In the genomic region with DNA sequence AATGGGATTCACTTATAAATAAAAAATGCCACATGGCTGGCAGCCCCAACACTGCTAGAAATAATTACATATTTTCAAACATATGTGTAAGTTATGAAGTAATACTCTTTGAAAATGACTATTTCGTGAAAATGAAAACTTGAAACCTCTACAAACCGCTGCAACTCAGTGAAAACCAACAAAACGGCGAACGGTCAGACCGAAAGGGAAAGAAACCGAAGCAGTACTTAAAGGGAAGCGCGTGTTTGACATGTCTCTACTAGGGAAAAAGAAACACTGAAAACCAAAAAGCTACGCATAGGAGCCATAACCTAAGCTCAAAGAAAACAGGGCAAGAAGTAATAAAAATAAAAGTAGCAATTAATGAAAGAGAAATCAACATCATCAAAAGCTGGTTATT, we compare ENCODE assay signal across 23 cellular contexts.
A peak's percentile ranks its signal among the peaks of the same experiment; 100 is the strongest.
DNase-seq lines count a peak whose midpoint lies in the region; ATAC-seq, FAIRE-seq and TF ChIP-seq lines count a peak whose summit lies in the region.
"Had no signal": no experiment of that assay in that cellular context is flagged by ENCODE, and none has a peak within 500 bp of the region (broad histone marks: within the 10 kb centered on the region; RNA-seq: fewer than 3 reads in every experiment).

No MANE protein-coding gene starts in this region.

- no peak overlapping the region; the same call in 1 of the 2 replicates for H3K4me2 ChIP-seq in GM12878 (ENCODE audit: control insufficient read depth, insufficient read depth)
- H3K4me2 ChIP-seq in H9 (ENCODE audit: insufficient read depth, insufficient read length, low read length) = no peak overlapping the region
- H3K4me2 ChIP-seq: A549, SK-N-SH had no signal

- no peaks in the 10 kb centered on the region for H3K9me3 ChIP-seq in GM12878 (replicated peaks; ENCODE audit: control insufficient read depth, insufficient read depth, low read length)
- no peaks in the 10 kb centered on the region for H3K9me3 ChIP-seq in H9 (ENCODE audit: control insufficient read depth, low read depth, low read length)
- H3K9me3 ChIP-seq: A549, SK-N-SH, spleen, upper lobe of right lung had no signal

- ATAC-seq in activated CD8-positive, alpha-beta memory T cell treated with anti-CD3 and anti-CD28 coated beads, Interleukin-2, amount 10 ng/mL, durations not matched to agents 7 days and 5 days = peak; percentile 61
- ATAC-seq in GM19035 (IDR thresholded peaks at IDR 0.05; ENCODE audit: unreplicated experiment) (peak; percentile 61), HG03565 (IDR thresholded peaks at IDR 0.05; ENCODE audit: unreplicated experiment) (peak; percentile 48), GM12878 (peak; percentile 71)
- ATAC-seq in naive thymus-derived CD8-positive, alpha-beta T cell = no peak
- ATAC-seq: A549; Panc1; stimulated activated naive B cell treated with anti-CD40 and anti-IgM and Interleukin-4, amounts not matched to agents 10 μg/mL and 1 μg/mL and 100 μg/mL, for 72 hours had no signal

- SMC1A ChIA-PET in GM12878 (lab: Charles Lee; ENCODE audit: uncharacterized antibody, unreplicated experiment) = interaction anchor here (1.2 kb wide), 1 partner anchor 33 kb away, joined by 3 read pairs; no protein-coding TSS in a partner anchor

- H3K27me3 Mint-ChIP-seq in activated CD8-positive, alpha-beta memory T cell treated with anti-CD3 and anti-CD28 coated beads, Interleukin-2, amount 10 ng/mL, durations not matched to agents 7 days and 5 days = peaks cover 12% of the 10 kb centered on the region
- peaks cover 1 to 22% (median 2%) of the 10 kb centered on the region in 5 donors for H3K27me3 Mint-ChIP-seq in naive thymus-derived CD8-positive, alpha-beta T cell
- H3K27me3 Mint-ChIP-seq in H9 (ENCODE audit: low read depth) = peaks cover 2% of the 10 kb centered on the region; the same call in 1 of the 2 replicates

- H3K9ac ChIP-seq in GM12878 (ENCODE audit: control insufficient read depth, insufficient read depth, low read length) (no peak overlapping the region), H9 (ENCODE audit: extremely low read depth, insufficient read length, low read length) (no peak overlapping the region)
- H3K9ac ChIP-seq: SK-N-SH had no signal

- no peak overlapping the region for H3K23ac ChIP-seq in H9 (ENCODE audit: insufficient read length, low read depth, low read length)

- H3K79me2 ChIP-seq in GM12878 (ENCODE audit: control insufficient read depth, insufficient read depth, low read length) = no peaks in the 10 kb centered on the region
- no peaks in the 10 kb centered on the region for H3K79me2 ChIP-seq in H9 (ENCODE audit: insufficient read depth, low read length)

- no peaks in the 10 kb centered on the region for H3K36me3 Mint-ChIP-seq in activated CD8-positive, alpha-beta memory T cell treated with anti-CD3 and anti-CD28 coated beads, Interleukin-2, amount 10 ng/mL, durations not matched to agents 7 days and 5 days
- H3K36me3 Mint-ChIP-seq in naive thymus-derived CD8-positive, alpha-beta T cell = no peaks in the 10 kb centered on the region
- H3K36me3 Mint-ChIP-seq in H9 (ENCODE audit: insufficient read depth in 1 of 3, low read depth in 3 of 3) = no peaks in the 10 kb centered on the region
- H3K36me3 Mint-ChIP-seq: stimulated activated naive B cell treated with anti-CD40 and anti-IgM and Interleukin-4, amounts not matched to agents 10 μg/mL and 1 μg/mL and 100 μg/mL, for 72 hours had no signal

- H3T11ph ChIP-seq in H9 (ENCODE audit: low read length) = no peak overlapping the region

- no peak overlapping the region for H3K4ac ChIP-seq in H9 (ENCODE audit: low read depth, low read length)

- H3K9me3 Mint-ChIP-seq in activated CD8-positive, alpha-beta memory T cell treated with anti-CD3 and anti-CD28 coated beads, Interleukin-2, amount 10 ng/mL, durations not matched to agents 7 days and 5 days (ENCODE audit: low read depth) = no peaks in the 10 kb centered on the region
- no peaks in the 10 kb centered on the region for H3K9me3 Mint-ChIP-seq in naive thymus-derived CD8-positive, alpha-beta T cell
- no peaks in the 10 kb centered on the region for H3K9me3 Mint-ChIP-seq in H9
- H3K9me3 Mint-ChIP-seq: nephron; stimulated activated naive B cell treated with anti-CD40 and anti-IgM and Interleukin-4, amounts not matched to agents 10 μg/mL and 1 μg/mL and 100 μg/mL, for 72 hours had no signal

- no peak overlapping the region for H3K14ac ChIP-seq in H9 (ENCODE audit: insufficient read depth, low read length)

- in situ Hi-C loops in GM12878 (cut with MboI) = no loop called here

- no peak overlapping the region for H2BK15ac ChIP-seq in H9 (ENCODE audit: low read depth, low read length)

- no peaks in the 10 kb centered on the region for H3K36me3 ChIP-seq in GM12878 (ENCODE audit: control insufficient read depth in 2 of 2, insufficient read depth in 2 of 2, low read length in 1 of 2)
- H3K36me3 ChIP-seq: spleen, upper lobe of right lung had no signal

- H4K91ac ChIP-seq in H9 (ENCODE audit: insufficient read length, low read depth, low read length) = no peak overlapping the region

- 3% methylated on average over 10 of the region's 10 CpGs for WGBS in GM12878 (ENCODE audit: insufficient coverage, insufficient replicate concordance, low lambda C conversion rate, missing lambda C conversion rate)
- no CpG with 5 or more reads among the region's 10 CpGs for WGBS in H9 (ENCODE audit: extremely low coverage, insufficient read length, low lambda C conversion rate)

- TF ChIP-seq POLR2A in GM12878 (IDR thresholded peaks at IDR 0.05; ENCODE audit: low read depth, low read length) = no peak

- no peak overlapping the region for H2BK20ac ChIP-seq in H9 (ENCODE audit: low read depth, low read length, poor library complexity, severe bottlenecking)

- H2AFZ ChIP-seq in GM12878 (ENCODE audit: control insufficient read depth, low read depth, low read length) (no peak overlapping the region), H9 (ENCODE audit: low read length) (no peak overlapping the region)

- no peak overlapping the region for H2BK120ac ChIP-seq in H9 (ENCODE audit: low read depth, low read length, poor library complexity, severe bottlenecking)

- H3K23me2 ChIP-seq in H9 (ENCODE audit: insufficient read length, low read depth, low read length, poor library complexity, severe bottlenecking) = no peaks in the 10 kb centered on the region

- H2BK5ac ChIP-seq in H9 (ENCODE audit: insufficient read length, low read length) = no peak overlapping the region

- CTCF ChIA-PET in activated CD8-positive, alpha-beta memory T cell treated with anti-CD3 and anti-CD28 coated beads, Interleukin-2, amount 10 ng/mL, durations not matched to agents 7 days and 5 days (lab: Charles Lee) = interaction anchor here (0.8 to 2.0 kb wide), 8 partner anchors 10 to 220 kb away, joined by 3 to 7 read pairs (median 3); no protein-coding TSS in a partner anchor
- CTCF ChIA-PET in GM12878 (lab: Yijun Ruan, JAX) = interaction anchor here (1.2 kb wide), 1 partner anchor 8 kb away, joined by 4 read pairs; no protein-coding TSS in a partner anchor

- H3K4me3 Mint-ChIP-seq in activated CD8-positive, alpha-beta memory T cell treated with anti-CD3 and anti-CD28 coated beads, Interleukin-2, amount 10 ng/mL, durations not matched to agents 7 days and 5 days = peak overlapping the region; percentile 69
- peak overlapping the region in 2 of 10 donors; percentile 48 to 81 for H3K4me3 Mint-ChIP-seq in naive thymus-derived CD8-positive, alpha-beta T cell
- no peak overlapping the region for H3K4me3 Mint-ChIP-seq in H9
- H3K4me3 Mint-ChIP-seq: nephron; stimulated activated naive B cell treated with anti-CD40 and anti-IgM and Interleukin-4, amounts not matched to agents 10 μg/mL and 1 μg/mL and 100 μg/mL, for 72 hours had no signal

- no peak overlapping the region for H4K8ac ChIP-seq in H9 (replicated peaks; ENCODE audit: insufficient read length, low read depth, low read length)

- peak; percentile 72 for DNase-seq in activated CD8-positive, alpha-beta memory T cell treated with anti-CD3 and anti-CD28 coated beads, Interleukin-2, amount 10 ng/mL, durations not matched to agents 7 days and 5 days
- no peak for DNase-seq in activated CD8-positive, alpha-beta memory T cell treated with anti-CD3 and anti-CD28 coated beads, Interleukin-2, amount 50 U/mL, for 4 hours
- DNase-seq in GM12878 (ENCODE audit: low read depth, low spot score) (no peak), H9 (no peak), GDM1 (lab: John Stamatoyannopoulos, UW) (no peak)
- no peak for DNase-seq in naive thymus-derived CD8-positive, alpha-beta T cell
- DNase-seq: C1 segment of cervical spinal cord; DMS53; kidney glomerular epithelial cell; mesenchymal stem cell; NCI-H1092 treated with DMSO at 0.1 percent for 48 hours; NCI-H69; SK-N-SH; spleen; stimulated activated naive B cell treated with anti-CD40 and anti-IgM and Interleukin-4, amounts not matched to agents 10 μg/mL and 1 μg/mL and 100 μg/mL, for 72 hours; upper lobe of right lung had no signal

- H2AK5ac ChIP-seq in H9 (ENCODE audit: insufficient read length, low read length) = no peak overlapping the region

- TF ChIP-seq RAD21 in GM12878 (IDR thresholded peaks at IDR 0.05; ENCODE audit: insufficient read depth, low read depth, low read length) = no peak

- H4K20me1 ChIP-seq in GM12878 (ENCODE audit: control insufficient read depth, insufficient read depth) = no peaks in the 10 kb centered on the region
- H4K20me1 ChIP-seq in H9 (ENCODE audit: control insufficient read depth, insufficient read depth, insufficient read length) = no peaks in the 10 kb centered on the region

- no peak overlapping the region for H2BK12ac ChIP-seq in H9 (ENCODE audit: insufficient read length, low read depth, low read length)

- H4K5ac ChIP-seq in H9 (ENCODE audit: insufficient read length, low read depth, low read length) = no peak overlapping the region

- H3K27me3 ChIP-seq in GM12878 (replicated peaks in 1 of 2; ENCODE audit: control insufficient read depth in 2 of 2, insufficient read depth in 2 of 2, low read length in 1 of 2) (no peaks in the 10 kb centered on the region; a peak in 1 of 4 replicates), H9 (ENCODE audit: insufficient read depth, low read length) (no peaks in the 10 kb centered on the region)
- H3K27me3 ChIP-seq: upper lobe of right lung had no signal

- RAD21 ChIA-PET in GM12878 (lab: Charles Lee; ENCODE audit: unreplicated experiment) = no interaction called here

- no peak for TF ChIP-seq EP300 in GM12878 (IDR thresholded peaks at IDR 0.05; ENCODE audit: borderline replicate concordance in 1 of 2, control insufficient read depth in 1 of 2, low read depth in 2 of 2, low read length in 2 of 2)

- no peak overlapping the region for H3K4me3 ChIP-seq in GM12878
- H3K4me3 ChIP-seq: A549, upper lobe of right lung had no signal

- TF ChIP-seq CTCF in GM12878 (IDR thresholded peaks at IDR 0.05 in 2 of 3, conservative IDR thresholded peaks at IDR 0.05 in 1 of 3; ENCODE audit: control insufficient read depth in 2 of 3, extremely low read depth in 1 of 3, insufficient read depth in 1 of 3, low read depth in 3 of 3, low read length in 3 of 3) = no peak
- no peak for TF ChIP-seq CTCF in H9 (conservative IDR thresholded peaks at IDR 0.05)

- H3K4me1 ChIP-seq in GM12878 (ENCODE audit: control insufficient read depth, insufficient read depth, low read length) = no peaks in the 10 kb centered on the region
- H3K4me1 ChIP-seq in H9 (ENCODE audit: insufficient read depth, low read length) = no peaks in the 10 kb centered on the region
- H3K4me1 ChIP-seq: spleen, upper lobe of right lung had no signal

- H3K56ac ChIP-seq in H9 (ENCODE audit: insufficient read length, low read depth, low read length) = no peak overlapping the region

- H3K4me1 Mint-ChIP-seq in activated CD8-positive, alpha-beta memory T cell treated with anti-CD3 and anti-CD28 coated beads, Interleukin-2, amount 10 ng/mL, durations not matched to agents 7 days and 5 days = peaks cover 16% of the 10 kb centered on the region
- H3K4me1 Mint-ChIP-seq in naive thymus-derived CD8-positive, alpha-beta T cell = no peaks in the 10 kb centered on the region
- H3K4me1 Mint-ChIP-seq in H9 = no peaks in the 10 kb centered on the region
- H3K4me1 Mint-ChIP-seq: stimulated activated naive B cell treated with anti-CD40 and anti-IgM and Interleukin-4, amounts not matched to agents 10 μg/mL and 1 μg/mL and 100 μg/mL, for 72 hours had no signal

- H3K18ac ChIP-seq in H9 (ENCODE audit: insufficient read length, low read depth, low read length) = no peak overlapping the region

- POLR2A ChIA-PET in GM12878 (lab: Charles Lee) = no interaction called here
- POLR2A ChIA-PET in naive thymus-derived CD8-positive, alpha-beta T cell (lab: Charles Lee) = no interaction called here

- H3K27ac ChIP-seq in GM12878 (ENCODE audit: control insufficient read depth, insufficient read depth) (no peak overlapping the region), H9 (ENCODE audit: insufficient read length, low read depth, low read length) (no peak overlapping the region)
- H3K27ac ChIP-seq: A549, upper lobe of right lung had no signal

- intact Hi-C loops in GM12878 (cut with micrococcal nuclease; ENCODE audit: unreplicated experiment) = no loop called here

- BruUV-seq in GM12878 (replicated peaks; lab: Mats Ljungman, UMichigan) = no TSS peak

- H3K79me1 ChIP-seq in H9 (ENCODE audit: insufficient read depth, low read depth, low read length, poor library complexity, severe bottlenecking) = no peaks in the 10 kb centered on the region

- peak overlapping the region; percentile 81 for H3K27ac Mint-ChIP-seq in activated CD8-positive, alpha-beta memory T cell treated with anti-CD3 and anti-CD28 coated beads, Interleukin-2, amount 10 ng/mL, durations not matched to agents 7 days and 5 days
- H3K27ac Mint-ChIP-seq in naive thymus-derived CD8-positive, alpha-beta T cell = peak overlapping the region in 2 of 10 donors; percentile 42 to 88
- H3K27ac Mint-ChIP-seq in H9 = no peak overlapping the region
- H3K27ac Mint-ChIP-seq: nephron; stimulated activated naive B cell treated with anti-CD40 and anti-IgM and Interleukin-4, amounts not matched to agents 10 μg/mL and 1 μg/mL and 100 μg/mL, for 72 hours had no signal

- FAIRE-seq in GM12878 (lab: Jason Lieb, UNC) = no peak
- FAIRE-seq: astrocyte, TTC549 had no signal

Comparison
In these comparisons a context has a peak if more than half of its experiments do, and no peak if none do; other contexts are left out.
1. ATAC-seq: peak in activated CD8-positive, alpha-beta memory T cell treated with anti-CD3 and anti-CD28 coated beads, Interleukin-2, amount 10 ng/mL, durations not matched to agents 7 days and 5 days (single experiment), GM19035 (single experiment), HG03565 (single experiment) and GM12878 (single experiment); none in naive thymus-derived CD8-positive, alpha-beta T cell (0 of 2).